In the genomic region with DNA sequence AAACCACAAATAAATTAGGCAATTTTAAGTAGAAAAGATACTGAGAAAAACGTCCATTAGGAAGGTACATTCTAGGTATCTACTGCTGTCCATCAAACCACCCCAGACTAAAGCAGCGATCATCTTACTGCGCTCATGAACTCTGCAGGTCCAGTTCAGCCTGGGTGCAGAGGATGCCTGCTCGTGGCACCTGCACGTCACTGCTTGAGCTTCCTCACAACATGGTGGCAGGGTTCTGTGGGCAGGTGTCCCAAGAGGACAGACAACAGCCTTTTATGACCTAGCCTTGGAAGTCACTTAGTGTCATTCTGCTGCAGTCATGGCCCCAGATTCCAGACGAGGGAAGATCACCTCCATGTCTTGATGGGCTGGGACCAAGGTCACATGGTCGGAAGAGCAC, we compare ENCODE assay signal across 2 cellular contexts.
A peak's percentile ranks its signal among the peaks of the same experiment; 100 is the strongest.
TF ChIP-seq lines count a peak whose summit lies in the region.

No MANE protein-coding gene starts in this region.

TF ChIP-seq in HCT116, 20 proteins besides CTCF, POLR2A, EP300 and RAD21:
- TF ChIP-seq YY1 (IDR thresholded peaks at IDR 0.05; ENCODE audit: extremely low read depth, insufficient replicate concordance, low read depth, low read length), result peak; percentile 30
- no peak for TF ChIP-seq MAX (IDR thresholded peaks at IDR 0.05)

TF ChIP-seq in SK-N-SH, 30 proteins besides CTCF, POLR2A, EP300 and RAD21:
- TF ChIP-seq TEAD4 (IDR thresholded peaks at IDR 0.05; ENCODE audit: borderline replicate concordance, insufficient read depth) (no peak), MEF2A (IDR thresholded peaks at IDR 0.05; ENCODE audit: borderline replicate concordance, low read depth) (no peak), PBX3 (IDR thresholded peaks at IDR 0.05) (no peak), ELF1 (IDR thresholded peaks at IDR 0.05) (no peak), RXRA (IDR thresholded peaks at IDR 0.05; ENCODE audit: borderline replicate concordance, low read depth) (no peak), RFX5 (IDR thresholded peaks at IDR 0.05; ENCODE audit: low read length) (no peak), RCOR1 (IDR thresholded peaks at IDR 0.05; ENCODE audit: low read length) (no peak), FOSL2 (IDR thresholded peaks at IDR 0.05; ENCODE audit: borderline replicate concordance, low read depth) (no peak), JUND (IDR thresholded peaks at IDR 0.05) (no peak), MXI1 (IDR thresholded peaks at IDR 0.05; ENCODE audit: low read depth, low read length) (no peak), GABPA (IDR thresholded peaks at IDR 0.05; ENCODE audit: low read depth) (no peak), YY1 (IDR thresholded peaks at IDR 0.05; ENCODE audit: low read depth) (no peak)
